Comparison of ENCODE assay signal across 22 cellular contexts in genomic region chr5:124665625-124666024, GRCh38.
DNase-seq lines count a peak whose midpoint lies in the region; ATAC-seq and TF ChIP-seq lines count a peak whose summit lies in the region.
"Had no signal": no experiment of that assay in that cellular context is flagged by ENCODE, and none has a peak within 500 bp of the region (broad histone marks: within the 10 kb centered on the region; RNA-seq: fewer than 3 reads in every experiment).

No MANE protein-coding gene starts in this region.

- H3K27ac ChIP-seq in cardiac muscle cell (peak overlapping the region; percentile 22), SU-DHL-6 (ENCODE audit: low read depth, low read length) (peak overlapping the region; percentile 98), A673 (ENCODE audit: low read depth, low read length, poor library complexity, severe bottlenecking) (no peak overlapping the region)
- H3K27ac ChIP-seq: SJSA1 had no signal

- TF ChIP-seq CTCF in cardiac muscle cell (IDR thresholded peaks at IDR 0.05; ENCODE audit: low read depth, low read length) (no peak), SU-DHL-6 (IDR thresholded peaks at IDR 0.05; ENCODE audit: insufficient read depth, low read length, poor library complexity, severe bottlenecking) (no peak), nephron (IDR thresholded peaks at IDR 0.05; ENCODE audit: unreplicated experiment in 3 of 3) (no peak), HFFc6 (IDR thresholded peaks at IDR 0.05) (no peak), A673 (conservative IDR thresholded peaks at IDR 0.05; ENCODE audit: low read depth, low read length) (no peak)

- peak overlapping the region; percentile 42 for H3K4me2 ChIP-seq in SU-DHL-6 (ENCODE audit: low read depth, low read length, poor library complexity, severe bottlenecking)

- no peak overlapping the region for H3K4me3 ChIP-seq in cardiac muscle cell
- no peak overlapping the region for H3K4me3 ChIP-seq in SU-DHL-6 (ENCODE audit: insufficient read depth, low read length, poor library complexity, severe bottlenecking)
- no peak overlapping the region for H3K4me3 ChIP-seq in A673 (ENCODE audit: low read depth, low read length, poor library complexity, severe bottlenecking)
- H3K4me3 ChIP-seq: K562, SJSA1 had no signal

- H3K27me3 ChIP-seq in cardiac muscle cell (no peaks in the 10 kb centered on the region), SU-DHL-6 (ENCODE audit: low read length) (no peaks in the 10 kb centered on the region), A673 (replicated peaks; ENCODE audit: insufficient read depth, low read depth, low read length, poor library complexity) (no peaks in the 10 kb centered on the region)
- H3K27me3 ChIP-seq: SJSA1 had no signal

- H3K27me3 Mint-ChIP-seq in nephron (ENCODE audit: low read depth) (no peaks in the 10 kb centered on the region), HFFc6 (ENCODE audit: insufficient read depth) (no peaks in the 10 kb centered on the region; the same call in 1 of the 2 replicates)
- H3K27me3 Mint-ChIP-seq: B cell had no signal

- H3K9me3 Mint-ChIP-seq in nephron (no peaks in the 10 kb centered on the region), HFFc6 (no peaks in the 10 kb centered on the region)

- H3K9ac ChIP-seq in SU-DHL-6 (ENCODE audit: low read length), result peak overlapping the region; percentile 23; the same call in 1 of the 2 replicates

- no peaks in the 10 kb centered on the region for H3K9me3 ChIP-seq in cardiac muscle cell (ENCODE audit: low read depth)
- no peaks in the 10 kb centered on the region for H3K9me3 ChIP-seq in SU-DHL-6 (ENCODE audit: insufficient read depth, low read length)
- H3K9me3 ChIP-seq in A673 (ENCODE audit: low read depth, low read length, poor library complexity, severe bottlenecking), result no peaks in the 10 kb centered on the region
- H3K9me3 ChIP-seq: SJSA1 had no signal

- peak overlapping the region in 2 of 3 experiments; percentile 7 to 44 for H3K27ac Mint-ChIP-seq in nephron
- no peak overlapping the region for H3K27ac Mint-ChIP-seq in HFFc6
- H3K27ac Mint-ChIP-seq: B cell had no signal

- no TSS peak for BruUV-seq in A673 (replicated peaks; lab: Mats Ljungman, UMichigan)

- H3K4me1 ChIP-seq in cardiac muscle cell (ENCODE audit: low read depth) (peaks cover 90% of the 10 kb centered on the region), A673 (ENCODE audit: insufficient read depth, low read length, poor library complexity, severe bottlenecking) (peaks cover 14% of the 10 kb centered on the region)

- peaks cover 45% of the 10 kb centered on the region for H3F3A ChIP-seq in SU-DHL-6 (ENCODE audit: insufficient read depth)

- H3K79me2 ChIP-seq in SU-DHL-6 (ENCODE audit: insufficient read depth, low read length), result peaks cover 99% of the 10 kb centered on the region

- H3K4me1 Mint-ChIP-seq in nephron, result peaks cover 84% of the 10 kb centered on the region
- H3K4me1 Mint-ChIP-seq in HFFc6 (ENCODE audit: low read depth), result peaks cover 71% of the 10 kb centered on the region

- H2AFZ ChIP-seq in SU-DHL-6 (ENCODE audit: low read depth, low read length, severe bottlenecking), result no peak overlapping the region

- POLR2A ChIA-PET in A673 (lab: Charles Lee; ENCODE audit: low non-redundant PET), result no interaction called here

- H3K36me3 ChIP-seq in cardiac muscle cell (no peaks in the 10 kb centered on the region), SU-DHL-6 (ENCODE audit: low read length) (no peaks in the 10 kb centered on the region), A673 (ENCODE audit: insufficient read depth, low read length, poor library complexity, severe bottlenecking) (no peaks in the 10 kb centered on the region)
- H3K36me3 ChIP-seq: SJSA1 had no signal

- H3K4me3 Mint-ChIP-seq in nephron, result no peak overlapping the region
- no peak overlapping the region for H3K4me3 Mint-ChIP-seq in HFFc6
- H3K4me3 Mint-ChIP-seq: B cell had no signal

- H4K20me1 ChIP-seq in SU-DHL-6 (ENCODE audit: low read depth, low read length), result no peaks in the 10 kb centered on the region

- ATAC-seq in left cardiac atrium, result no peak
- ATAC-seq in GM18867 (IDR thresholded peaks at IDR 0.05; ENCODE audit: unreplicated experiment), result no peak
- ATAC-seq: K562 had no signal

- CTCF ChIA-PET in A673 (lab: Charles Lee), result no interaction called here

- H3K36me3 Mint-ChIP-seq in nephron (ENCODE audit: low read depth) (peaks cover 9% of the 10 kb centered on the region), HFFc6 (ENCODE audit: low read depth) (no peaks in the 10 kb centered on the region)

- H3K9me2 ChIP-seq in SU-DHL-6 (replicated peaks; ENCODE audit: insufficient read depth, low read length), result no peaks in the 10 kb centered on the region

- intact Hi-C loops in left cardiac atrium (cut with DNase I) (no loop called here), A673 (cut with micrococcal nuclease; ENCODE audit: unreplicated experiment) (no loop called here)

- DNase-seq in cardiac muscle cell (ENCODE audit: low read depth in 1 of 2, low spot score in 1 of 2) (no peak), left cardiac atrium (no peak), HFFc6 (no peak), A673 (ENCODE audit: low spot score) (no peak)
- DNase-seq in activated effector memory CD4-positive, alpha-beta T cell treated with anti-CD3 and anti-CD28 coated beads, Interleukin-2, amount 50 U/mL, for 16 hours, result no peak
- DNase-seq: 8988T; GF-D8; H7; NCI-H1092 treated with DMSO at 0.1 percent for 48 hours; NCI-H1436 treated with DMSO at 0.1 percent for 48 hours; NCI-H1930; NCI-H2227 treated with DMSO at 0.1 percent for 48 hours; NCI-H510A; NCI-H748 treated with DMSO at 0.1 percent for 48 hours; NK-92 treated with Interleukin-12 subunit alpha and Interleukin-12 subunit beta, amount 100 ng/mL, for 24 hours; SW 1271 had no signal
